1 cellular context compared by ENCODE assay signal in genomic region chr3:10367466-10367865, GRCh38.
TF ChIP-seq lines count a peak whose summit lies in the region.

No MANE protein-coding gene starts in this region.

TF ChIP-seq in HEK293T, 16 proteins besides CTCF, POLR2A, EP300 and RAD21 (continued from another document):
- TF ChIP-seq FOXA1 (IDR thresholded peaks at IDR 0.05): no peak
- no peak for TF ChIP-seq FOXK2 (IDR thresholded peaks at IDR 0.05)
- no peak for TF ChIP-seq TARDBP (IDR thresholded peaks at IDR 0.05)
- TF ChIP-seq SUZ12 (IDR thresholded peaks at IDR 0.05): no peak
- TF ChIP-seq BHLHE40 (IDR thresholded peaks at IDR 0.05; ENCODE audit: borderline replicate concordance): no peak
- TF ChIP-seq SP1 (IDR thresholded peaks at IDR 0.05): no peak
